10 cellular contexts compared by ENCODE assay signal in the genomic region with DNA sequence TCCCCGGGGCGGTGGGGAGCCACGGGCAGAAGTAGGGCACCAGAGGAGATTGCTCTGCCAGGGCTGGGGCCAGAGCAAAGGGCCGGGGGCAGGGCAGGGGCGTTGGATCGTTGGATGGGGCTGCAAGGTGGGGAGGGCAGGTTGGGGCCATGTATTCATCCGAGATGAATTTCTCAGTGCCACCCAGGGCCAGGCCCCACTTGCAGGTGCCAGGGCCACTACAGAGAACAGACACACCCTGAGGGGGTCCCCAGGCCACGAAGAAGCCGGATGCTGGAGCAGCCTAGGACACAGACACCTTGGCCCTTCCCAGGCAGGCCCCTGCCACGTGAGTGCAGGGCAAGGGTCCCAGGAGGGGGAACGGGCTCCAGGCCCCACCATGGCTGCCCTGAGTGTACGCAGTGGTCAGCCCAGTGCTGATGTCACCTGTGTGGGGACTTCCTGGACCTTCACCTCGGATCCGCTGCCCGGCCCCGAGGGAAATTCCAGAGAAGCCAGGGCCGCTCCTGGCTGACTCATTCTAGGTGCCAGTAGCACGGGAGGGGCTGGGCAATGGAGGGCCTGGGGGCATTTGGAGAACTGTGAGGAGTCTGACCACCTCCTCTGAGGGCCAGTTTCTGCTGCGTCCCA. TPM values are rescaled to one million over a fixed set of nuclear protein-coding genes. Genes with fewer than 3 reads are reported as not detected.
A peak's percentile ranks its signal among the peaks of the same experiment; 100 is the strongest.
DNase-seq lines count a peak whose midpoint lies in the region; ATAC-seq and TF ChIP-seq lines count a peak whose summit lies in the region.
"Had no signal": no experiment of that assay in that cellular context is flagged by ENCODE, and none has a peak within 500 bp of the region (broad histone marks: within the 10 kb centered on the region; RNA-seq: fewer than 3 reads in every experiment).

No MANE protein-coding gene starts in this region.

- H3K9ac ChIP-seq in endodermal cell (ENCODE audit: extremely low read depth, low read length, poor library complexity, severe bottlenecking) = no peak overlapping the region

- H3K4me3 ChIP-seq in endodermal cell (ENCODE audit: low read length) (no peak overlapping the region), skin epidermis (no peak overlapping the region)

- peak; percentile 42 for ATAC-seq in GM18502 (IDR thresholded peaks at IDR 0.05; ENCODE audit: poor library complexity, unreplicated experiment)
- ATAC-seq in HG03469 (IDR thresholded peaks at IDR 0.05; ENCODE audit: unreplicated experiment) = no peak
- no peak for ATAC-seq in activated CD4-positive, alpha-beta T cell treated with anti-CD3 and anti-CD28 coated beads for 36 hours

- H3K27ac ChIP-seq in endodermal cell (ENCODE audit: low read depth, low read length) (no peak overlapping the region), skin epidermis (peak overlapping the region in 13 of 21 experiments; percentile 1 to 99 (median 47))

- peaks cover 3% of the 10 kb centered on the region for H3K4me1 Mint-ChIP-seq in endodermal cell
- peaks cover 11% of the 10 kb centered on the region for H3K4me1 Mint-ChIP-seq in activated CD4-positive, alpha-beta T cell treated with anti-CD3 and anti-CD28 coated beads for 36 hours

- no peak overlapping the region for H3K27ac Mint-ChIP-seq in endodermal cell
- no peak overlapping the region for H3K27ac Mint-ChIP-seq in activated CD4-positive, alpha-beta T cell treated with anti-CD3 and anti-CD28 coated beads for 36 hours

- no peaks in the 10 kb centered on the region for H3K9me3 Mint-ChIP-seq in endodermal cell
- H3K9me3 Mint-ChIP-seq in activated CD4-positive, alpha-beta T cell treated with anti-CD3 and anti-CD28 coated beads for 36 hours (ENCODE audit: low read depth) = no peaks in the 10 kb centered on the region

- CTCF ChIA-PET in activated CD4-positive, alpha-beta T cell treated with anti-CD3 and anti-CD28 coated beads for 36 hours (lab: Charles Lee) = no interaction called here

- H3K36me3 Mint-ChIP-seq in endodermal cell (ENCODE audit: low read depth) = no peaks in the 10 kb centered on the region
- H3K36me3 Mint-ChIP-seq in activated CD4-positive, alpha-beta T cell treated with anti-CD3 and anti-CD28 coated beads for 36 hours (ENCODE audit: low read depth) = no peaks in the 10 kb centered on the region

- no peaks in the 10 kb centered on the region for H3K36me3 ChIP-seq in endodermal cell (ENCODE audit: control insufficient read depth, insufficient read depth, low read length)

- no peak overlapping the region for H3K4me3 Mint-ChIP-seq in endodermal cell
- H3K4me3 Mint-ChIP-seq in activated CD4-positive, alpha-beta T cell treated with anti-CD3 and anti-CD28 coated beads for 36 hours = no peak overlapping the region

- POLR2A ChIA-PET in activated CD4-positive, alpha-beta T cell treated with anti-CD3 and anti-CD28 coated beads for 36 hours (lab: Charles Lee) = no interaction called here

- H3K27me3 ChIP-seq in endodermal cell (ENCODE audit: control insufficient read depth, insufficient read depth, low read length, poor library complexity, severe bottlenecking) = no peaks in the 10 kb centered on the region

- H3K27me3 Mint-ChIP-seq in endodermal cell (ENCODE audit: insufficient read depth) = no peaks in the 10 kb centered on the region
- peaks cover 6% of the 10 kb centered on the region for H3K27me3 Mint-ChIP-seq in activated CD4-positive, alpha-beta T cell treated with anti-CD3 and anti-CD28 coated beads for 36 hours

- DNase-seq in LoVo (ENCODE audit: low spot score) = peak; percentile 79
- peak; percentile 73 for DNase-seq in endodermal cell
- DNase-seq in activated naive CD4-positive, alpha-beta T cell treated with Interleukin-2 at 50 U/mL for 16 hours = no peak
- DNase-seq in activated CD4-positive, alpha-beta T cell treated with anti-CD3 and anti-CD28 coated beads, Interleukin-2, amount 50 U/mL, for 1 hour = no peak
- DNase-seq in activated CD4-positive, alpha-beta T cell treated with anti-CD3 and anti-CD28 coated beads for 36 hours = no peak
- DNase-seq: DMS153, NCI-H524 treated with DMSO at 0.1 percent for 48 hours had no signal

- 88 to 92% methylated on average over 14 to 19 of the region's 19 CpGs for WGBS in endodermal cell (ENCODE audit: insufficient coverage in 1 of 2, insufficient read length in 1 of 2), 2 experiments

- no peak for TF ChIP-seq CTCF in endodermal cell (conservative IDR thresholded peaks at IDR 0.05)

- H3K9me3 ChIP-seq in endodermal cell (ENCODE audit: control insufficient read depth, low read length) = no peaks in the 10 kb centered on the region

- intact Hi-C loops in activated CD4-positive, alpha-beta T cell treated with anti-CD3 and anti-CD28 coated beads for 36 hours (cut with DNase I, micrococcal nuclease) = no loop called here

- H3K4me1 ChIP-seq in endodermal cell (ENCODE audit: control insufficient read depth, insufficient read depth, low read length) = no peaks in the 10 kb centered on the region

RNA-seq across cellular contexts. Expression of gene SBNO2, which starts 9.6 kb away (rescaled TPM):
- total RNA-seq in endodermal cell = 10 to 100 TPM; 43.3 to 50.4 TPM
- 17.7 TPM for polyA plus RNA-seq in endodermal cell (2013, experiment 1 of 2)
- polyA plus RNA-seq in endodermal cell (2013, experiment 2 of 2) = 17.6 TPM
- 100 to 1,000 TPM; 108 to 113 TPM for total RNA-seq in activated CD4-positive, alpha-beta T cell treated with anti-CD3 and anti-CD28 coated beads for 36 hours

RNA-seq across cellular contexts. Expression of gene STK11, which starts 21.9 kb away (rescaled TPM):
- 10 to 100 TPM; 78.8 to 81.4 TPM for total RNA-seq in endodermal cell
- polyA plus RNA-seq in endodermal cell (2013, experiment 1 of 2) = 44.7 TPM
- polyA plus RNA-seq in endodermal cell (2013, experiment 2 of 2) = 46.8 TPM
- 10 to 100 TPM; 49.2 to 61.5 TPM for total RNA-seq in activated CD4-positive, alpha-beta T cell treated with anti-CD3 and anti-CD28 coated beads for 36 hours

RNA-seq across cellular contexts. Expression of gene CBARP, which starts 54.1 kb away (rescaled TPM):
- 10 to 100 TPM; 21.5 to 28.5 TPM for total RNA-seq in endodermal cell
- 26.4 TPM for polyA plus RNA-seq in endodermal cell (2013, experiment 1 of 2)
- 19.3 TPM for polyA plus RNA-seq in endodermal cell (2013, experiment 2 of 2)
- 1 to 10 TPM in 1 of 2 experiments, under 1 TPM in 1; 0.82 to 1.1 TPM for total RNA-seq in activated CD4-positive, alpha-beta T cell treated with anti-CD3 and anti-CD28 coated beads for 36 hours

RNA-seq across cellular contexts. Expression of gene ATP5F1D, which starts 57.9 kb away (rescaled TPM):
- total RNA-seq in endodermal cell = 100 to 1,000 TPM; 144 to 159 TPM
- 108 TPM for polyA plus RNA-seq in endodermal cell (2013, experiment 1 of 2)
- 96.0 TPM for polyA plus RNA-seq in endodermal cell (2013, experiment 2 of 2)
- total RNA-seq in activated CD4-positive, alpha-beta T cell treated with anti-CD3 and anti-CD28 coated beads for 36 hours = 100 to 1,000 TPM; 161 to 180 TPM

Comparison
In these comparisons a context has a peak if more than half of its experiments do, and no peak if none do; other contexts are left out.
1. DNase-seq: peak in LoVo (single experiment) and endodermal cell (single experiment); none in activated naive CD4-positive, alpha-beta T cell treated with Interleukin-2 at 50 U/mL for 16 hours (single experiment), activated CD4-positive, alpha-beta T cell treated with anti-CD3 and anti-CD28 coated beads, Interleukin-2, amount 50 U/mL, for 1 hour (single experiment) and activated CD4-positive, alpha-beta T cell treated with anti-CD3 and anti-CD28 coated beads for 36 hours (single experiment).
2. RNA of gene CBARP, which starts 54.1 kb away (total RNA-seq): 21.5 to 28.5 TPM in endodermal cell; 0.82 to 1.1 TPM in activated CD4-positive, alpha-beta T cell treated with anti-CD3 and anti-CD28 coated beads for 36 hours; every median in the first group is over 10 times any median in the second.